16 cellular contexts compared by ENCODE assay signal in genomic region chr14:44309336-44309735, GRCh38.
DNase-seq lines count a peak whose midpoint lies in the region; ATAC-seq and TF ChIP-seq lines count a peak whose summit lies in the region.
"Had no signal": no experiment of that assay in that cellular context is flagged by ENCODE, and none has a peak within 500 bp of the region (broad histone marks: within the 10 kb centered on the region; RNA-seq: fewer than 3 reads in every experiment).

No MANE protein-coding gene starts in this region.

- no peak overlapping the region for H3K27ac Mint-ChIP-seq in GM23338
- no peak overlapping the region for H3K27ac Mint-ChIP-seq in activated CD4-positive, alpha-beta T cell treated with anti-CD3 and anti-CD28 coated beads for 36 hours
- H3K27ac Mint-ChIP-seq: B cell; CD8-positive, alpha-beta T cell had no signal

- H3K4me1 ChIP-seq in GM23338 (ENCODE audit: insufficient read depth) (no peaks in the 10 kb centered on the region; the same call in 1 of the 2 replicates), GM23248 (ENCODE audit: insufficient read depth) (no peaks in the 10 kb centered on the region)
- H3K4me1 ChIP-seq: BLaER1 treated with 17β-estradiol and CSF1 and Interleukin-3, amounts not matched to agents 10 nM and 100 nM; Caco-2 had no signal

- 50 to 72% methylated on average over 1 of the region's 1 CpG for WGBS in GM23248 (ENCODE audit: low coverage in 1 of 2, low lambda C conversion rate in 2 of 2, missing lambda C conversion rate in 2 of 2), 2 experiments

- no peaks in the 10 kb centered on the region; the same call in 2 of the 3 replicates for H3K36me3 Mint-ChIP-seq in GM23338 (ENCODE audit: low read depth)
- H3K36me3 Mint-ChIP-seq in activated CD4-positive, alpha-beta T cell treated with anti-CD3 and anti-CD28 coated beads for 36 hours (ENCODE audit: low read depth): no peaks in the 10 kb centered on the region
- H3K36me3 Mint-ChIP-seq: CD8-positive, alpha-beta T cell had no signal

- DNase-seq in COLO829 (ENCODE audit: low spot score) (peak; percentile 73), GM23338 (ENCODE audit: low spot score) (no peak), RPMI7951 (ENCODE audit: low read depth) (peak; percentile 39), foreskin melanocyte (peak; percentile 92), GM23248 (no peak)
- DNase-seq in NK-92 treated with Interleukin-12 subunit alpha and Interleukin-12 subunit beta, amount 100 ng/mL, for 24 hours (lab: John Stamatoyannopoulos, UW): no peak
- no peak for DNase-seq in activated CD4-positive, alpha-beta T cell treated with anti-CD3 and anti-CD28 coated beads for 36 hours
- DNase-seq: Caco-2; CD8-positive, alpha-beta T cell; DMS79 treated with DMSO at 0.1 percent for 48 hours; EL; H9 had no signal

- CTCF ChIA-PET in activated CD4-positive, alpha-beta T cell treated with anti-CD3 and anti-CD28 coated beads for 36 hours (lab: Charles Lee): interaction anchor here (0.7 kb wide), 1 partner anchor 1388 kb away, joined by 3 read pairs; no protein-coding TSS in a partner anchor

- intact Hi-C loops in activated CD4-positive, alpha-beta T cell treated with anti-CD3 and anti-CD28 coated beads for 36 hours (cut with DNase I, micrococcal nuclease): no loop called here

- H2AFZ ChIP-seq in GM23338: peak overlapping the region; percentile 77; the same call in 1 of the 2 replicates
- H2AFZ ChIP-seq in GM23248: no peak overlapping the region

- 0 out of 2 replicates have a peak, but pooled peaks cover 3% of the 10 kb centered on the region for H3K9me2 ChIP-seq in GM23338 (ENCODE audit: insufficient read depth)
- no peaks in the 10 kb centered on the region for H3K9me2 ChIP-seq in GM23248 (ENCODE audit: insufficient read depth)

- H3K27me3 ChIP-seq in GM23338 (ENCODE audit: insufficient read depth): no peaks in the 10 kb centered on the region
- H3K27me3 ChIP-seq in GM23248 (replicated peaks; ENCODE audit: insufficient read depth): no peaks in the 10 kb centered on the region
- H3K27me3 ChIP-seq: BLaER1 treated with 17β-estradiol and CSF1 and Interleukin-3, amounts not matched to agents 10 nM and 100 nM had no signal

- H3K79me2 ChIP-seq in GM23338 (replicated peaks; ENCODE audit: insufficient read depth): no peaks in the 10 kb centered on the region
- H3K79me2 ChIP-seq in GM23248 (ENCODE audit: insufficient read depth): no peaks in the 10 kb centered on the region

- H3K27ac ChIP-seq in GM23338 (ENCODE audit: low read depth) (no peak overlapping the region), GM23248 (no peak overlapping the region)
- H3K27ac ChIP-seq: BLaER1 treated with 17β-estradiol and CSF1 and Interleukin-3, amounts not matched to agents 10 nM and 100 nM; KMS-11 had no signal

- no peaks in the 10 kb centered on the region for H3K27me3 Mint-ChIP-seq in GM23338 (ENCODE audit: insufficient read depth, low read depth, poor library complexity)
- no peaks in the 10 kb centered on the region for H3K27me3 Mint-ChIP-seq in activated CD4-positive, alpha-beta T cell treated with anti-CD3 and anti-CD28 coated beads for 36 hours
- H3K27me3 Mint-ChIP-seq: B cell had no signal

- in situ Hi-C loops in GM23248 (cut with MboI): no loop called here

- H3K36me3 ChIP-seq in GM23338 (ENCODE audit: insufficient read depth) (no peaks in the 10 kb centered on the region), GM23248 (ENCODE audit: low read depth) (no peaks in the 10 kb centered on the region)
- H3K36me3 ChIP-seq: BLaER1 treated with 17β-estradiol and CSF1 and Interleukin-3, amounts not matched to agents 10 nM and 100 nM had no signal

- H3K9ac ChIP-seq in GM23248: no peak overlapping the region
- H3K9ac ChIP-seq: BLaER1 treated with 17β-estradiol and CSF1 and Interleukin-3, amounts not matched to agents 10 nM and 100 nM; KMS-11 had no signal

- H3K9me3 ChIP-seq in GM23248 (ENCODE audit: low read depth): no peaks in the 10 kb centered on the region
- H3K9me3 ChIP-seq: Caco-2 had no signal

- H3F3A ChIP-seq in GM23338 (replicated peaks; ENCODE audit: low read depth) (no peaks in the 10 kb centered on the region), GM23248 (ENCODE audit: insufficient read depth) (no peaks in the 10 kb centered on the region)

- H3K4me1 Mint-ChIP-seq in GM23338: peaks cover 3% of the 10 kb centered on the region; the same call in 2 of the 3 replicates
- H3K4me1 Mint-ChIP-seq in activated CD4-positive, alpha-beta T cell treated with anti-CD3 and anti-CD28 coated beads for 36 hours: no peaks in the 10 kb centered on the region
- H3K4me1 Mint-ChIP-seq: B cell had no signal

- no peak for ATAC-seq in GM23338
- ATAC-seq in activated CD4-positive, alpha-beta T cell treated with anti-CD3 and anti-CD28 coated beads for 36 hours: no peak
- ATAC-seq: CD8-positive, alpha-beta T cell; GM12878 had no signal

- POLR2A ChIA-PET in activated CD4-positive, alpha-beta T cell treated with anti-CD3 and anti-CD28 coated beads for 36 hours (lab: Charles Lee): no interaction called here

- H3K9me3 Mint-ChIP-seq in GM23338: peaks cover 2% of the 10 kb centered on the region; the same call in 2 of the 3 replicates
- peaks cover 5% of the 10 kb centered on the region for H3K9me3 Mint-ChIP-seq in activated CD4-positive, alpha-beta T cell treated with anti-CD3 and anti-CD28 coated beads for 36 hours (ENCODE audit: low read depth)

- no peak overlapping the region for H3K4me2 ChIP-seq in GM23338
- no peak overlapping the region for H3K4me2 ChIP-seq in GM23248 (ENCODE audit: unreplicated experiment)
- H3K4me2 ChIP-seq: BLaER1 treated with 17β-estradiol and CSF1 and Interleukin-3, amounts not matched to agents 10 nM and 100 nM; KMS-11 had no signal

- H3K4me3 Mint-ChIP-seq in GM23338: no peak overlapping the region
- no peak overlapping the region for H3K4me3 Mint-ChIP-seq in activated CD4-positive, alpha-beta T cell treated with anti-CD3 and anti-CD28 coated beads for 36 hours
- H3K4me3 Mint-ChIP-seq: B cell; CD8-positive, alpha-beta T cell; H9 had no signal

- no peak for TF ChIP-seq CTCF in GM23338 (conservative IDR thresholded peaks at IDR 0.05; ENCODE audit: low read depth in 2 of 2)

- no peak overlapping the region for H3K4me3 ChIP-seq in GM23338
- no peak overlapping the region for H3K4me3 ChIP-seq in GM23248
- H3K4me3 ChIP-seq: BLaER1 treated with 17β-estradiol and CSF1 and Interleukin-3, amounts not matched to agents 10 nM and 100 nM; GM12878 had no signal

- H4K20me1 ChIP-seq in GM23338 (replicated peaks; ENCODE audit: insufficient read depth) (no peaks in the 10 kb centered on the region), GM23248 (ENCODE audit: insufficient read depth) (no peaks in the 10 kb centered on the region)
- H4K20me1 ChIP-seq: BLaER1 treated with 17β-estradiol and CSF1 and Interleukin-3, amounts not matched to agents 10 nM and 100 nM had no signal

TF ChIP-seq in GM23338, 12 proteins besides CTCF, POLR2A, EP300 and RAD21 (continues in another document):
- no peak for TF ChIP-seq EZH2phosphoT487 (IDR thresholded peaks at IDR 0.05; ENCODE audit: unreplicated experiment)
- TF ChIP-seq JUNB (IDR thresholded peaks at IDR 0.05; ENCODE audit: unreplicated experiment): no peak
- no peak for TF ChIP-seq ETS1 (IDR thresholded peaks at IDR 0.05)
- no peak for TF ChIP-seq POLR2AphosphoS5 (IDR thresholded peaks at IDR 0.05; ENCODE audit: low read depth)
- no peak for TF ChIP-seq REST (IDR thresholded peaks at IDR 0.05; ENCODE audit: unreplicated experiment)
- no peak for TF ChIP-seq NANOG (IDR thresholded peaks at IDR 0.05; ENCODE audit: borderline replicate concordance)
- no peak for TF ChIP-seq ZNF331 (CRISPR knock-in tag; IDR thresholded peaks at IDR 0.05; ENCODE audit: low read depth)
- no peak for TF ChIP-seq STAT1 (IDR thresholded peaks at IDR 0.05; ENCODE audit: unreplicated experiment)

Comparison
In these comparisons a context has a peak if more than half of its experiments do, and no peak if none do; other contexts are left out.
1. DNase-seq: peak in COLO829 (single experiment), RPMI7951 (single experiment) and foreskin melanocyte (single experiment); none in GM23338 (single experiment), NK-92 treated with Interleukin-12 subunit alpha and Interleukin-12 subunit beta, amount 100 ng/mL, for 24 hours (single experiment), activated CD4-positive, alpha-beta T cell treated with anti-CD3 and anti-CD28 coated beads for 36 hours (single experiment) and GM23248 (single experiment).